20 cellular contexts compared by ENCODE assay signal in the genomic region with DNA sequence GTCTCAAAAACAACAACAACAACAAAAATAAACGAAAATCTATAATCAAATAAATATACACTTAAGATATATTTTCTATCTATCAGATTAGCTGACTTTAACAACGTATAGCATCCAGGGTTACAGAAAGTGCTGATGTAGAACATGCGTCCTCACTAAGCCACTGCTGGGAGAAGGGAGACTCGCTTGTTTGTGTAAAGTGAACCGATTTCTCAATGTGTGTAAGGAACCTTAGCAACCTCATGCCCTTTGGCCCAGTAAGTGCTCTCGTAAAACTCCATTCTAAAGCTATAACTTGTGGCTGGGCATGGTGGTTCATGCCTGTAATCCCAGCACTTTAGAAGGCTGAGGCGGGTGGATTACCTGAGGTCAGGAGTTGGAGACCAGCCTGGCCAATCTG. TPM values are rescaled to one million over a fixed set of nuclear protein-coding genes. Genes with fewer than 3 reads are reported as not detected.
DNase-seq lines count a peak whose midpoint lies in the region; ATAC-seq and TF ChIP-seq lines count a peak whose summit lies in the region.
"Had no signal": no experiment of that assay in that cellular context is flagged by ENCODE, and none has a peak within 500 bp of the region (broad histone marks: within the 10 kb centered on the region; RNA-seq: fewer than 3 reads in every experiment).

No MANE protein-coding gene starts in this region.

- no peak overlapping the region for H2BK5ac ChIP-seq in trophoblast cell (ENCODE audit: low read depth, low read length, poor library complexity)

- no peak for TF ChIP-seq CTCF in NB4 (IDR thresholded peaks at IDR 0.05; ENCODE audit: low read depth, low read length)

- WGBS in trophoblast cell (ENCODE audit: extremely low coverage, insufficient coverage, insufficient read length): 100% methylated on average over 1 of the region's 7 CpGs

- no peak overlapping the region for H2BK120ac ChIP-seq in trophoblast cell (ENCODE audit: insufficient read depth, low read length, poor library complexity)

- H3K18ac ChIP-seq in trophoblast cell (ENCODE audit: low read length): no peak overlapping the region

- H4K12ac ChIP-seq in trophoblast cell (ENCODE audit: low read depth, low read length): no peak overlapping the region

- no peak overlapping the region for H3K4me3 ChIP-seq in NB4 (ENCODE audit: low read depth, low read length)
- no peak overlapping the region for H3K4me3 ChIP-seq in trophoblast cell (ENCODE audit: low read depth, low read length)
- H3K4me3 ChIP-seq: esophagus muscularis mucosa, suprapubic skin had no signal

- no peak overlapping the region for H2BK12ac ChIP-seq in trophoblast cell (ENCODE audit: low read length)

- no peak overlapping the region for H2AFZ ChIP-seq in trophoblast cell (ENCODE audit: insufficient read depth, low read length, poor library complexity)

- H2AK5ac ChIP-seq in trophoblast cell (ENCODE audit: low read length): no peak overlapping the region

- H3K27me3 ChIP-seq in trophoblast cell (ENCODE audit: insufficient read depth, low read length): no peaks in the 10 kb centered on the region
- H3K27me3 ChIP-seq: esophagus muscularis mucosa, suprapubic skin had no signal

- no peak overlapping the region for H4K8ac ChIP-seq in trophoblast cell (ENCODE audit: low read depth, low read length)

- peaks cover 21 to 27% of the 10 kb centered on the region in 2 experiments for H3K4me1 ChIP-seq in trophoblast cell (ENCODE audit: control insufficient read depth in 1 of 2, insufficient read depth in 2 of 2, low read length in 2 of 2)

- H3K27ac ChIP-seq in trophoblast cell (ENCODE audit: low read depth, low read length): peak overlapping the region; percentile 16
- H3K27ac ChIP-seq: suprapubic skin had no signal

- H4K91ac ChIP-seq in trophoblast cell (ENCODE audit: low read depth, low read length): no peak overlapping the region

- DNase-seq in EH (ENCODE audit: low read depth) (peak; percentile 47), NB4 (ENCODE audit: low read depth) (peak; percentile 67), islet precursor cell (peak; percentile 65), trophoblast cell (peak; percentile 82 to 92), NCI-H1417 (lab: John Stamatoyannopoulos, UW) (no peak), NCI-H2196 treated with DMSO at 0.1 percent for 48 hours (lab: John Stamatoyannopoulos, UW; ENCODE audit: unreplicated experiment) (no peak)
- DNase-seq: activated CD4-positive, alpha-beta T cell treated with anti-CD3 and anti-CD28 coated beads, Interleukin-2, amount 10 ng/mL, durations not matched to agents 24 days and 14 days; activated naive CD8-positive, alpha-beta T cell treated with anti-CD3 and anti-CD28 coated beads for 36 hours; CD4-positive, alpha-beta T cell; effector memory CD8-positive, alpha-beta T cell; KG1; left ventricle myocardium superior; NCI-H1105 treated with DMSO at 0.1 percent for 48 hours; NCI-H2107; NCI-H524 treated with DMSO at 0.1 percent for 48 hours; occipital lobe; SHP77 had no signal

- peaks cover 4% of the 10 kb centered on the region for H3K79me2 ChIP-seq in trophoblast cell (ENCODE audit: control insufficient read depth, insufficient read depth, low read length, poor library complexity)

- H3K4me2 ChIP-seq in trophoblast cell (ENCODE audit: low read length): no peak overlapping the region

- no peak overlapping the region for H3K4ac ChIP-seq in trophoblast cell (ENCODE audit: low read depth, low read length)

- no peak overlapping the region for H3K14ac ChIP-seq in trophoblast cell (ENCODE audit: low read length)

- H3K9me3 ChIP-seq in trophoblast cell (ENCODE audit: insufficient read depth, low read depth, low read length): no peaks in the 10 kb centered on the region
- H3K9me3 ChIP-seq: esophagus muscularis mucosa, suprapubic skin had no signal

- no peaks in the 10 kb centered on the region for H3K36me3 ChIP-seq in trophoblast cell (ENCODE audit: control insufficient read depth in 1 of 2, insufficient read depth in 2 of 2, low read length in 2 of 2)
- H3K36me3 ChIP-seq: esophagus muscularis mucosa, suprapubic skin had no signal

- H3K23ac ChIP-seq in trophoblast cell (ENCODE audit: low read length): no peak overlapping the region

- no peak for ATAC-seq in GM21529 (IDR thresholded peaks at IDR 0.05; ENCODE audit: unreplicated experiment)
- ATAC-seq: effector memory CD8-positive, alpha-beta T cell; left ventricle myocardium superior had no signal

- H3K79me1 ChIP-seq in trophoblast cell (ENCODE audit: low read length): peaks cover 16% of the 10 kb centered on the region

- H3K9ac ChIP-seq in trophoblast cell (ENCODE audit: low read length): no peak overlapping the region

- TF ChIP-seq POLR2A in NB4 (IDR thresholded peaks at IDR 0.05; ENCODE audit: extremely low read depth, insufficient read length): no peak

RNA-seq across cellular contexts. Expression of a gene that starts 23.8 kb away (rescaled TPM):
- polyA plus RNA-seq in trophoblast cell (2013): 116 and 119 TPM in 2 replicates

Comparison
In these comparisons a context has a peak if more than half of its experiments do, and no peak if none do; other contexts are left out.
1. DNase-seq: peak in EH (single experiment), NB4 (single experiment), islet precursor cell (single experiment) and trophoblast cell (2 of 2); none in NCI-H1417 (0 of 3) and NCI-H2196 treated with DMSO at 0.1 percent for 48 hours (single experiment).